In the genomic region with DNA sequence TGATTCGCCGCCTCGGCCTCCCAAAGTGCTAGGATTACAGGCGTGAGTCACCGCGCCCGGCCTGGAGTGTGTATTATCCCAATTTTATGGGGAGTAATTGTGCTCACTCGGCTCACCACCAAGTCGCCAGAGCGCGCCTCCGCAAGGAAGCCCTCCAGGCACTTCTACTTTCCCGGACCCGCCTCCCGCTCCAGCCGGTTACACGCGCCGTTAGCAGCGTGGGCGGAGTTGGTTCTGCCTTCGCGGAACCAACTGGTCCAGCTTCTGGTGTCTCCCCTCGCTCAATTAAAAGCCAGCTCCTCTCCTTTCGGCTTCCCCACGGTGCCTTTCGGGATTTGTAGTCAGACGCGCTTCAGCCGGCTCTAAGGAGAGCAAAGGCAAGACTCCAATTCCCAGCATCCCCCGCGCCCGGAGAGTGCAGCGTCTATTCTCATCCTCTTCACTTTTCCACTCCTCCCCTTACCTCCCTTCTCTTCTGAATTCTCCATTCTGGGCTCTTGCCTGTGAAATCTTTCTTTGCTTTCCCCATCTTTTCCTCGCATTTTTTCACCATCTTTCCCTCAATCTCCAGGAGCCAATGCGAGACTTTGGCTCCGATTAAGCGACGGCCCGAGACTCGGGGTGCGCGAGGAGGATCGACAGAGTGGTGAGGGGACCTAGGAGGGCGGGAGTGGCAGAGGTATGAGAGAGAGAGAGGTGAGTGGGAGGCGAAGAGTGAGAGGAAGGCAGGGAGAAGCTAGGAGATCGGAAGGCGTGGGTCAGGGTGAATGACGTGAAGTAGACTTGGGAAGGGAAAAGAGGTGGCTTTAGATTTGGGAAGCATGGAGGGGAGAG, we compare ENCODE assay signal across 1 cellular context.
TF ChIP-seq lines count a peak whose summit lies in the region.

Gene GTF2H4 (plus strand): TSS at position 450 of the 834 bp plus-strand sequence.

TF ChIP-seq in HepG2, 621 proteins besides CTCF, POLR2A, EP300 and RAD21 (continued from another document and continues in another):
- no peak for TF ChIP-seq PPARG (CRISPR knock-in tag; conservative IDR thresholded peaks at IDR 0.05)
- TF ChIP-seq NCOA5 (CRISPR knock-in tag; IDR thresholded peaks at IDR 0.05), result no peak
- no peak for TF ChIP-seq ZNF569 (CRISPR knock-in tag; IDR thresholded peaks at IDR 0.05; ENCODE audit: borderline replicate concordance)
- TF ChIP-seq PRPF4 (IDR thresholded peaks at IDR 0.05; ENCODE audit: low read depth, low read length, poor library complexity, severe bottlenecking), result no peak
- no peak; the same call in 1 of the 2 replicates for TF ChIP-seq ZNF331 (CRISPR knock-in tag; IDR thresholded peaks at IDR 0.05)
- TF ChIP-seq THAP11 (CRISPR knock-in tag; IDR thresholded peaks at IDR 0.05), result peak; percentile 100
- peak; percentile 60 for TF ChIP-seq GABPA (IDR thresholded peaks at IDR 0.05; ENCODE audit: low read depth, low read length)
- peak; percentile 92 for TF ChIP-seq GABPA (CRISPR knock-in tag; IDR thresholded peaks at IDR 0.05; ENCODE audit: low read depth)
- TF ChIP-seq MATR3 (CRISPR knock-in tag; IDR thresholded peaks at IDR 0.05), result no peak
- 0 out of 2 replicates have a peak, but pooled peaks have one; percentile 54 for TF ChIP-seq ARNT2 (CRISPR knock-in tag; IDR thresholded peaks at IDR 0.05; ENCODE audit: low read depth)
- TF ChIP-seq, protein P1, sequence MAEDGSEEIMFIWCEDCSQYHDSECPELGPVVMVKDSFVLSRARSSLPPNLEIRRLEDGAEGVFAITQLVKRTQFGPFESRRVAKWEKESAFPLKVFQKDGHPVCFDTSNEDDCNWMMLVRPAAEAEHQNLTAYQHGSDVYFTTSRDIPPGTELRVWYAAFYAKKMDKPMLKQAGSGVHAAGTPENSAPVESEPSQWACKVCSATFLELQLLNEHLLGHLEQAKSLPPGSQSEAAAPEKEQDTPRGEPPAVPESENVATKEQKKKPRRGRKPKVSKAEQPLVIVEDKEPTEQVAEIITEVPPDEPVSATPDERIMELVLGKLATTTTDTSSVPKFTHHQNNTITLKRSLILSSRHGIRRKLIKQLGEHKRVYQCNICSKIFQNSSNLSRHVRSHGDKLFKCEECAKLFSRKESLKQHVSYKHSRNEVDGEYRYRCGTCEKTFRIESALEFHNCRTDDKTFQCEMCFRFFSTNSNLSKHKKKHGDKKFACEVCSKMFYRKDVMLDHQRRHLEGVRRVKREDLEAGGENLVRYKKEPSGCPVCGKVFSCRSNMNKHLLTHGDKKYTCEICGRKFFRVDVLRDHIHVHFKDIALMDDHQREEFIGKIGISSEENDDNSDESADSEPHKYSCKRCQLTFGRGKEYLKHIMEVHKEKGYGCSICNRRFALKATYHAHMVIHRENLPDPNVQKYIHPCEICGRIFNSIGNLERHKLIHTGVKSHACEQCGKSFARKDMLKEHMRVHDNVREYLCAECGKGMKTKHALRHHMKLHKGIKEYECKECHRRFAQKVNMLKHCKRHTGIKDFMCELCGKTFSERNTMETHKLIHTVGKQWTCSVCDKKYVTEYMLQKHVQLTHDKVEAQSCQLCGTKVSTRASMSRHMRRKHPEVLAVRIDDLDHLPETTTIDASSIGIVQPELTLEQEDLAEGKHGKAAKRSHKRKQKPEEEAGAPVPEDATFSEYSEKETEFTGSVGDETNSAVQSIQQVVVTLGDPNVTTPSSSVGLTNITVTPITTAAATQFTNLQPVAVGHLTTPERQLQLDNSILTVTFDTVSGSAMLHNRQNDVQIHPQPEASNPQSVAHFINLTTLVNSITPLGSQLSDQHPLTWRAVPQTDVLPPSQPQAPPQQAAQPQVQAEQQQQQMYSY (CRISPR knock-in tag; IDR thresholded peaks at IDR 0.05), result no peak
- no peak for TF ChIP-seq LCORL (IDR thresholded peaks at IDR 0.05)
- peak; percentile 84 for TF ChIP-seq LCORL (CRISPR knock-in tag; IDR thresholded peaks at IDR 0.05)
- TF ChIP-seq MEF2D (CRISPR knock-in tag; IDR thresholded peaks at IDR 0.05), result peak; percentile 93
- no peak for TF ChIP-seq NKX3-1 (CRISPR knock-in tag; IDR thresholded peaks at IDR 0.05)
- TF ChIP-seq ZNF782 (CRISPR knock-in tag; IDR thresholded peaks at IDR 0.05; ENCODE audit: borderline replicate concordance), result peak; percentile 56; the same call in 1 of the 2 replicates
- peak; percentile 79; the same call in 1 of the 2 replicates for TF ChIP-seq TIGD3 (CRISPR knock-in tag; IDR thresholded peaks at IDR 0.05; ENCODE audit: borderline replicate concordance)
- peak; percentile 32; the same call in 1 of the 2 replicates for TF ChIP-seq ZKSCAN1 (IDR thresholded peaks at IDR 0.05; ENCODE audit: low read length)
- no peak; the same call in 1 of the 2 replicates for TF ChIP-seq ZNF605 (CRISPR knock-in tag; IDR thresholded peaks at IDR 0.05)
- no peak for TF ChIP-seq ZNF652 (CRISPR knock-in tag; IDR thresholded peaks at IDR 0.05; ENCODE audit: borderline replicate concordance, low read depth)
- peak; percentile 31; the same call in 1 of the 2 replicates for TF ChIP-seq NCOA2 (CRISPR knock-in tag; IDR thresholded peaks at IDR 0.05)
- no peak for TF ChIP-seq CC2D1A (CRISPR knock-in tag; IDR thresholded peaks at IDR 0.05)
- TF ChIP-seq ZFY (CRISPR knock-in tag; IDR thresholded peaks at IDR 0.05), result peak; percentile 63; the same call in 1 of the 2 replicates
- TF ChIP-seq NCOR1 (IDR thresholded peaks at IDR 0.05; ENCODE audit: borderline replicate concordance, low read length), result no peak; the same call in 1 of the 2 replicates
- TF ChIP-seq ZMYM4 (CRISPR knock-in tag; IDR thresholded peaks at IDR 0.05), result peak; percentile 74
- TF ChIP-seq NFE2L1 (CRISPR knock-in tag; IDR thresholded peaks at IDR 0.05; ENCODE audit: borderline replicate concordance), result no peak
- TF ChIP-seq AFF4 (CRISPR knock-in tag; IDR thresholded peaks at IDR 0.05), result peak; percentile 54
- no peak; the same call in 1 of the 2 replicates for TF ChIP-seq TMF1 (CRISPR knock-in tag; IDR thresholded peaks at IDR 0.05; ENCODE audit: low read depth)
- TF ChIP-seq, protein P2, sequence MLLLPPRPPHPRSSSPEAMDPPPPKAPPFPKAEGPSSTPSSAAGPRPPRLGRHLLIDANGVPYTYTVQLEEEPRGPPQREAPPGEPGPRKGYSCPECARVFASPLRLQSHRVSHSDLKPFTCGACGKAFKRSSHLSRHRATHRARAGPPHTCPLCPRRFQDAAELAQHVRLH (CRISPR knock-in tag; IDR thresholded peaks at IDR 0.05; ENCODE audit: borderline replicate concordance, low read depth), result peak; percentile 88; the same call in 1 of the 2 replicates
- TF ChIP-seq KDM2A (CRISPR knock-in tag; IDR thresholded peaks at IDR 0.05; ENCODE audit: borderline replicate concordance, low read depth), result peak; percentile 97
- peak; percentile 78; the same call in 1 of the 2 replicates for TF ChIP-seq MEIS2 (CRISPR knock-in tag; IDR thresholded peaks at IDR 0.05)
- no peak for TF ChIP-seq ZNF780A (CRISPR knock-in tag; IDR thresholded peaks at IDR 0.05)
- no peak for TF ChIP-seq SMC3 (IDR thresholded peaks at IDR 0.05; ENCODE audit: low read length)
- 0 out of 2 replicates have a peak, but pooled peaks have one; percentile 21 for TF ChIP-seq ZNF232 (CRISPR knock-in tag; IDR thresholded peaks at IDR 0.05; ENCODE audit: borderline replicate concordance)
- TF ChIP-seq ZNF263 (CRISPR knock-in tag; IDR thresholded peaks at IDR 0.05), result peak; percentile 75
- TF ChIP-seq ZGPAT (CRISPR knock-in tag; IDR thresholded peaks at IDR 0.05), result peak; percentile 92
- 0 out of 2 replicates have a peak, but pooled peaks have one; percentile 63 for TF ChIP-seq DNMT3B (CRISPR knock-in tag; conservative IDR thresholded peaks at IDR 0.05)
- no peak for TF ChIP-seq KDM6A (CRISPR knock-in tag; IDR thresholded peaks at IDR 0.05; ENCODE audit: low read depth)
- TF ChIP-seq ZNF121 (CRISPR knock-in tag; IDR thresholded peaks at IDR 0.05), result peak; percentile 67; the same call in 1 of the 2 replicates
- TF ChIP-seq, protein P3, sequence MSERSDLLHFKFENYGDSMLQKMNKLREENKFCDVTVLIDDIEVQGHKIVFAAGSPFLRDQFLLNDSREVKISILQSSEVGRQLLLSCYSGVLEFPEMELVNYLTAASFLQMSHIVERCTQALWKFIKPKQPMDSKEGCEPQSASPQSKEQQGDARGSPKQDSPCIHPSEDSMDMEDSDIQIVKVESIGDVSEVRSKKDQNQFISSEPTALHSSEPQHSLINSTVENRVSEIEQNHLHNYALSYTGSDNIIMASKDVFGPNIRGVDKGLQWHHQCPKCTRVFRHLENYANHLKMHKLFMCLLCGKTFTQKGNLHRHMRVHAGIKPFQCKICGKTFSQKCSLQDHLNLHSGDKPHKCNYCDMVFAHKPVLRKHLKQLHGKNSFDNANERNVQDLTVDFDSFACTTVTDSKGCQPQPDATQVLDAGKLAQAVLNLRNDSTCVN (CRISPR knock-in tag; IDR thresholded peaks at IDR 0.05; ENCODE audit: borderline replicate concordance), result no peak; the same call in 1 of the 2 replicates
- no peak for TF ChIP-seq ATF7 (IDR thresholded peaks at IDR 0.05)
- 0 out of 2 replicates have a peak, but pooled peaks have one; percentile 41 for TF ChIP-seq ATF7 (CRISPR knock-in tag; IDR thresholded peaks at IDR 0.05)
- TF ChIP-seq ZNF3 (CRISPR knock-in tag; IDR thresholded peaks at IDR 0.05), result peak; percentile 79; the same call in 1 of the 2 replicates
- TF ChIP-seq, protein P4, sequence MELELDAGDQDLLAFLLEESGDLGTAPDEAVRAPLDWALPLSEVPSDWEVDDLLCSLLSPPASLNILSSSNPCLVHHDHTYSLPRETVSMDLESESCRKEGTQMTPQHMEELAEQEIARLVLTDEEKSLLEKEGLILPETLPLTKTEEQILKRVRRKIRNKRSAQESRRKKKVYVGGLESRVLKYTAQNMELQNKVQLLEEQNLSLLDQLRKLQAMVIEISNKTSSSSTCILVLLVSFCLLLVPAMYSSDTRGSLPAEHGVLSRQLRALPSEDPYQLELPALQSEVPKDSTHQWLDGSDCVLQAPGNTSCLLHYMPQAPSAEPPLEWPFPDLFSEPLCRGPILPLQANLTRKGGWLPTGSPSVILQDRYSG (CRISPR knock-in tag; IDR thresholded peaks at IDR 0.05), result no peak
- TF ChIP-seq TEAD3 (CRISPR knock-in tag; optimal IDR thresholded peaks at IDR 0.05; ENCODE audit: borderline replicate concordance), result peak; percentile 57
- TF ChIP-seq ZNF775 (CRISPR knock-in tag; IDR thresholded peaks at IDR 0.05; ENCODE audit: borderline replicate concordance), result 0 out of 2 replicates have a peak, but pooled peaks have one; percentile 59
- peak; percentile 38; the same call in 1 of the 2 replicates for TF ChIP-seq TCF7 (IDR thresholded peaks at IDR 0.05; ENCODE audit: low read depth)
- peak; percentile 98 for TF ChIP-seq CREM (IDR thresholded peaks at IDR 0.05)
- TF ChIP-seq CREM (CRISPR knock-in tag; IDR thresholded peaks at IDR 0.05), result no peak
- TF ChIP-seq ZMYM2 (CRISPR knock-in tag; IDR thresholded peaks at IDR 0.05), result peak; percentile 96
- TF ChIP-seq ELK4 (CRISPR knock-in tag; IDR thresholded peaks at IDR 0.05; ENCODE audit: borderline replicate concordance), result no peak
- TF ChIP-seq NR3C1 (CRISPR knock-in tag; IDR thresholded peaks at IDR 0.05), result no peak
- TF ChIP-seq MTF1 (CRISPR knock-in tag; IDR thresholded peaks at IDR 0.05), result no peak
- peak; percentile 76; the same call in 1 of the 2 replicates for TF ChIP-seq ZNF558 (CRISPR knock-in tag; IDR thresholded peaks at IDR 0.05; ENCODE audit: borderline replicate concordance)
- TF ChIP-seq MIXL1 (CRISPR knock-in tag; IDR thresholded peaks at IDR 0.05), result peak; percentile 100
